8 cellular contexts compared by ENCODE assay signal in genomic region chr12:8031872-8032241, GRCh38. TPM values are rescaled to one million over a fixed set of nuclear protein-coding genes. Genes with fewer than 3 reads are reported as not detected.
DNase-seq lines count a peak whose midpoint lies in the region; ATAC-seq and TF ChIP-seq lines count a peak whose summit lies in the region.

No MANE protein-coding gene starts in this region.

- peak overlapping the region; percentile 64 for H2AFZ ChIP-seq in hepatocyte

- intact Hi-C loops in activated B cell treated with CpG ODN at 0.5 μM for 24 hours (cut with micrococcal nuclease): loop anchor here (1.0 to 10.0 kb wide), 3 partner anchors 15 to 363 kb away; partner anchors contain the start of gene NECAP1

- peak overlapping the region; percentile 82 for H3K4me2 ChIP-seq in hepatocyte

- ATAC-seq in activated B cell treated with CpG ODN at 0.5 μM for 24 hours (ENCODE audit: low read depth): no peak
- no peak for ATAC-seq in stimulated activated naive CD8-positive, alpha-beta T cell treated with anti-CD3 and anti-CD28 coated beads, Interleukin-15, amount 100 ng/mL, for 72 hours

- WGBS in hepatocyte (ENCODE audit: low lambda C conversion rate, missing lambda C conversion rate): 57% methylated on average over 5 of the region's 5 CpGs

- TF ChIP-seq CTCF in activated B cell treated with CpG ODN at 0.5 μM for 24 hours (IDR thresholded peaks at IDR 0.05) (no peak), hepatocyte (IDR thresholded peaks at IDR 0.05; ENCODE audit: poor library complexity) (no peak)

- no peaks in the 10 kb centered on the region for H3K27me3 ChIP-seq in hepatocyte

- peak overlapping the region; percentile 99 for H3K27ac ChIP-seq in hepatocyte

- peak overlapping the region; percentile 86 for H3K4me3 Mint-ChIP-seq in activated B cell treated with CpG ODN at 0.5 μM for 24 hours
- peak overlapping the region; percentile 79 to 83 for H3K4me3 Mint-ChIP-seq in stimulated activated naive CD8-positive, alpha-beta T cell treated with anti-CD3 and anti-CD28 coated beads, Interleukin-15, amount 100 ng/mL, for 72 hours

- DNase-seq in NCI-H146 (lab: John Stamatoyannopoulos, UW) (peak; percentile 11), NCI-H146 treated with DMSO at 0.1 percent for 48 hours (lab: John Stamatoyannopoulos, UW; ENCODE audit: unreplicated experiment) (no peak), activated B cell treated with CpG ODN at 0.5 μM for 24 hours (no peak), hepatocyte (ENCODE audit: low spot score) (no peak), superior temporal gyrus (ENCODE audit: extremely low spot score) (no peak), NCI-H69 (lab: John Stamatoyannopoulos, UW) (no peak), RPMI8226 (no peak)
- no peak for DNase-seq in stimulated activated naive CD8-positive, alpha-beta T cell treated with anti-CD3 and anti-CD28 coated beads, Interleukin-15, amount 100 ng/mL, for 72 hours

- peaks cover 47% of the 10 kb centered on the region for H3K4me1 Mint-ChIP-seq in activated B cell treated with CpG ODN at 0.5 μM for 24 hours
- peaks cover 62% of the 10 kb centered on the region for H3K4me1 Mint-ChIP-seq in stimulated activated naive CD8-positive, alpha-beta T cell treated with anti-CD3 and anti-CD28 coated beads, Interleukin-15, amount 100 ng/mL, for 72 hours

- H4K20me1 ChIP-seq in hepatocyte (ENCODE audit: insufficient read depth, poor library complexity, severe bottlenecking): no peaks in the 10 kb centered on the region

- no peaks in the 10 kb centered on the region for H3K36me3 ChIP-seq in hepatocyte (replicated peaks; ENCODE audit: insufficient read depth, low read depth)

- H3K36me3 Mint-ChIP-seq in activated B cell treated with CpG ODN at 0.5 μM for 24 hours (ENCODE audit: low read depth): peaks cover 3% of the 10 kb centered on the region

- H3K9me3 Mint-ChIP-seq in activated B cell treated with CpG ODN at 0.5 μM for 24 hours: no peaks in the 10 kb centered on the region
- no peaks in the 10 kb centered on the region for H3K9me3 Mint-ChIP-seq in stimulated activated naive CD8-positive, alpha-beta T cell treated with anti-CD3 and anti-CD28 coated beads, Interleukin-15, amount 100 ng/mL, for 72 hours

- H3K4me3 ChIP-seq in hepatocyte: peak overlapping the region; percentile 97

- POLR2A ChIA-PET in activated B cell treated with CpG ODN at 0.5 μM for 24 hours (lab: Charles Lee): interaction anchor here (1.0 to 2.7 kb wide), 4 partner anchors 61 to 99 kb away, joined by 4 to 8 read pairs (median 6); no protein-coding TSS in a partner anchor

- peaks cover 38% of the 10 kb centered on the region for H3K79me2 ChIP-seq in hepatocyte

- peak overlapping the region; percentile 74 for H3K27ac Mint-ChIP-seq in activated B cell treated with CpG ODN at 0.5 μM for 24 hours
- H3K27ac Mint-ChIP-seq in stimulated activated naive CD8-positive, alpha-beta T cell treated with anti-CD3 and anti-CD28 coated beads, Interleukin-15, amount 100 ng/mL, for 72 hours: peak overlapping the region; percentile 35 to 88

- peaks cover 37% of the 10 kb centered on the region for H3K4me1 ChIP-seq in hepatocyte (ENCODE audit: insufficient read depth)

- no peaks in the 10 kb centered on the region for H3K9me3 ChIP-seq in hepatocyte (ENCODE audit: low read depth)

- no peaks in the 10 kb centered on the region for H3K27me3 Mint-ChIP-seq in activated B cell treated with CpG ODN at 0.5 μM for 24 hours
- no peaks in the 10 kb centered on the region for H3K27me3 Mint-ChIP-seq in stimulated activated naive CD8-positive, alpha-beta T cell treated with anti-CD3 and anti-CD28 coated beads, Interleukin-15, amount 100 ng/mL, for 72 hours

- H3K9me2 ChIP-seq in hepatocyte (replicated peaks; ENCODE audit: insufficient read depth): no peaks in the 10 kb centered on the region

- CTCF ChIA-PET in activated B cell treated with CpG ODN at 0.5 μM for 24 hours (lab: Charles Lee): interaction anchor here (1.4 kb wide), 1 partner anchor 15 kb away, joined by 5 read pairs; no protein-coding TSS in a partner anchor

RNA-seq across cellular contexts. Expression of gene FOXJ2, which starts 0.7 kb away (rescaled TPM):
- total RNA-seq in activated B cell treated with CpG ODN at 0.5 μM for 24 hours (12.5 and 13.6 TPM in 2 replicates), hepatocyte (7.1 and 10.0 TPM in 2 replicates)
- 14.6 and 19.0 TPM in 2 replicates for polyA plus RNA-seq in hepatocyte

RNA-seq across cellular contexts. Expression of gene C3AR1, which starts 34.3 kb away (rescaled TPM):
- total RNA-seq in activated B cell treated with CpG ODN at 0.5 μM for 24 hours (0.11 and 0.29 TPM in 2 replicates), hepatocyte (1.2 and 2.1 TPM in 2 replicates)
- 4.1 and 5.9 TPM in 2 replicates for polyA plus RNA-seq in hepatocyte

RNA-seq across cellular contexts. Expression of gene NECAP1, which starts 50.2 kb away (rescaled TPM):
- 27.9 and 35.8 TPM in 2 replicates for total RNA-seq in activated B cell treated with CpG ODN at 0.5 μM for 24 hours
- total RNA-seq in hepatocyte: 32.6 and 36.8 TPM in 2 replicates
- 24.0 and 24.1 TPM in 2 replicates for polyA plus RNA-seq in hepatocyte
